In genomic region chr12:85029456-85029855, GRCh38 we compare ENCODE assay signal across 8 cellular contexts. TPM values are rescaled to one million over a fixed set of nuclear protein-coding genes. Genes with fewer than 3 reads are reported as not detected.
DNase-seq lines count a peak whose midpoint lies in the region; ATAC-seq, FAIRE-seq and TF ChIP-seq lines count a peak whose summit lies in the region.

No MANE protein-coding gene starts in this region.

- H3K27ac Mint-ChIP-seq in Calu3 (ENCODE audit: unreplicated experiment): no peak overlapping the region

- intact Hi-C loops in esophagus muscularis mucosa (cut with DNase I) (loop anchor here (2.0 kb wide), 1 partner anchor 155 kb away; no protein-coding TSS in a partner anchor), Calu3 (cut with micrococcal nuclease; ENCODE audit: unreplicated experiment) (loop anchor here (1.0 kb wide), 1 partner anchor 155 kb away; no protein-coding TSS in a partner anchor)

- H3K9ac ChIP-seq in OCI-LY3 (ENCODE audit: low read length): no peak overlapping the region

- TF ChIP-seq POLR2A in esophagus muscularis mucosa (IDR thresholded peaks at IDR 0.05; ENCODE audit: low read depth): no peak

- no peak overlapping the region for H3K27ac ChIP-seq in HL-60 (replicated peaks)
- no peak overlapping the region for H3K27ac ChIP-seq in OCI-LY3 (ENCODE audit: low read length)
- no peak overlapping the region for H3K27ac ChIP-seq in esophagus muscularis mucosa (replicated peaks in 1 of 4)
- H3K27ac ChIP-seq in small intestine (ENCODE audit: low read depth in 1 of 2, low read length in 1 of 2): no peak overlapping the region

- no peaks in the 10 kb centered on the region for H3K27me3 Mint-ChIP-seq in Calu3 (ENCODE audit: unreplicated experiment)

- peak; percentile 19 for FAIRE-seq in small intestine (lab: Jason Lieb, UNC)

- H3K4me1 Mint-ChIP-seq in Calu3 (ENCODE audit: low read depth, unreplicated experiment): no peaks in the 10 kb centered on the region

- CTCF ChIA-PET in Calu3 (lab: Charles Lee): interaction anchor here (0.6 to 4.3 kb wide), 4 partner anchors 148 to 157 kb away, joined by 3 to 26 read pairs (median 4); no protein-coding TSS in a partner anchor

- H3K4me1 ChIP-seq in OCI-LY3 (ENCODE audit: low read length) (no peaks in the 10 kb centered on the region), esophagus muscularis mucosa (no peaks in the 10 kb centered on the region), small intestine (ENCODE audit: control insufficient read depth in 2 of 2, insufficient read depth in 1 of 2, low read depth in 1 of 2, low read length in 1 of 2) (no peaks in the 10 kb centered on the region)

- peak; percentile 18 for TF ChIP-seq CTCF in HL-60 (IDR thresholded peaks at IDR 0.05; ENCODE audit: insufficient read depth, low read length)
- peak; percentile 63 for TF ChIP-seq CTCF in OCI-LY3 (IDR thresholded peaks at IDR 0.05; ENCODE audit: low read depth, low read length)
- TF ChIP-seq CTCF in esophagus muscularis mucosa (IDR thresholded peaks at IDR 0.05): peak; percentile 35 to 57 (median 53)
- no peak for TF ChIP-seq CTCF in Calu3 (IDR thresholded peaks at IDR 0.05; ENCODE audit: unreplicated experiment)

- H3K36me3 ChIP-seq in OCI-LY3 (replicated peaks; ENCODE audit: low read depth, low read length): no peaks in the 10 kb centered on the region
- no peaks in the 10 kb centered on the region for H3K36me3 ChIP-seq in esophagus muscularis mucosa
- H3K36me3 ChIP-seq in small intestine (ENCODE audit: control insufficient read depth in 2 of 2, insufficient read depth in 2 of 2, low read length in 2 of 2): no peaks in the 10 kb centered on the region

- H3K9me3 Mint-ChIP-seq in Calu3 (ENCODE audit: low read depth, unreplicated experiment): no peaks in the 10 kb centered on the region

- H3K79me2 ChIP-seq in OCI-LY3 (ENCODE audit: low read length): no peaks in the 10 kb centered on the region

- H3K4me3 Mint-ChIP-seq in Calu3 (ENCODE audit: low read depth, unreplicated experiment): no peak overlapping the region

- BruUV-seq in Calu3 (replicated peaks; lab: Mats Ljungman, UMichigan): no TSS peak

- H3K9me3 ChIP-seq in OCI-LY3 (ENCODE audit: insufficient read depth, low read length) (no peaks in the 10 kb centered on the region), esophagus muscularis mucosa (no peaks in the 10 kb centered on the region), small intestine (ENCODE audit: control insufficient read depth, low read depth) (no peaks in the 10 kb centered on the region)

- H2AFZ ChIP-seq in OCI-LY3 (ENCODE audit: low read depth, low read length): no peak overlapping the region

- ATAC-seq in GM18873 (IDR thresholded peaks at IDR 0.05; ENCODE audit: low FRiP score, unreplicated experiment): no peak

- H3K4me2 ChIP-seq in OCI-LY3 (ENCODE audit: low read length): no peak overlapping the region

- TF ChIP-seq EP300 in esophagus muscularis mucosa (IDR thresholded peaks at IDR 0.05): no peak

- H3K4me3 ChIP-seq in HL-60 (replicated peaks; ENCODE audit: insufficient read depth, low read length) (no peak overlapping the region), OCI-LY3 (ENCODE audit: low read length) (no peak overlapping the region), esophagus muscularis mucosa (no peak overlapping the region), small intestine (ENCODE audit: low read depth in 1 of 2, low read length in 2 of 2) (no peak overlapping the region)

- H4K20me1 ChIP-seq in OCI-LY3 (ENCODE audit: insufficient read depth, low read length): no peaks in the 10 kb centered on the region

- no peaks in the 10 kb centered on the region for H3K27me3 ChIP-seq in HL-60 (ENCODE audit: insufficient read depth, poor library complexity, severe bottlenecking)
- no peaks in the 10 kb centered on the region for H3K27me3 ChIP-seq in OCI-LY3 (ENCODE audit: low read depth, low read length)
- peaks cover 0 to 4% (median 0%) of the 10 kb centered on the region in 4 donors for H3K27me3 ChIP-seq in esophagus muscularis mucosa
- H3K27me3 ChIP-seq in small intestine (ENCODE audit: control insufficient read depth in 2 of 2, insufficient read depth in 2 of 2, low read length in 2 of 2): no peaks in the 10 kb centered on the region

- DNase-seq in DMS114 treated with DMSO at 0.1 percent for 48 hours (lab: John Stamatoyannopoulos, UW; ENCODE audit: unreplicated experiment): peak; percentile 55
- DNase-seq in HL-60 (ENCODE audit: low read depth in 1 of 2, low spot score in 1 of 2): no peak
- DNase-seq in esophagus muscularis mucosa (ENCODE audit: extremely low spot score): no peak
- peak; percentile 14 for DNase-seq in small intestine
- no peak for DNase-seq in Calu3
- DNase-seq in cortex of kidney (lab: John Stamatoyannopoulos, UW): no peak

- no peaks in the 10 kb centered on the region for H3K36me3 Mint-ChIP-seq in Calu3 (ENCODE audit: insufficient read depth, unreplicated experiment)

RNA-seq across cellular contexts. Expression of gene TSPAN19, which starts 6.6 kb away (rescaled TPM):
- not detected for total RNA-seq in esophagus muscularis mucosa
- polyA plus RNA-seq in small intestine: under 1 TPM in 1 of 3 donors, not detected in 2; 0.34 TPM
- not detected in 2 replicates for total RNA-seq in Calu3 (2022)

RNA-seq across cellular contexts. Expression of gene LRRIQ1, which starts 6.7 kb away (rescaled TPM):
- total RNA-seq in esophagus muscularis mucosa (under 1 TPM; 0.13 to 0.42 (median 0.23) TPM), Calu3 (2022) (1.4 and 2.1 TPM in 2 replicates)
- polyA plus RNA-seq in small intestine: under 1 TPM in 1 of 3 donors, not detected in 2; 0.09 TPM

Comparison
In these comparisons a context has a peak if more than half of its experiments do, and no peak if none do; other contexts are left out.
1. DNase-seq: peak in DMS114 treated with DMSO at 0.1 percent for 48 hours (single experiment) and small intestine (single experiment); none in HL-60 (0 of 2), esophagus muscularis mucosa (single experiment), Calu3 (single experiment) and cortex of kidney (single experiment).